Comparison of ENCODE assay signal across 11 cellular contexts in the genomic region with DNA sequence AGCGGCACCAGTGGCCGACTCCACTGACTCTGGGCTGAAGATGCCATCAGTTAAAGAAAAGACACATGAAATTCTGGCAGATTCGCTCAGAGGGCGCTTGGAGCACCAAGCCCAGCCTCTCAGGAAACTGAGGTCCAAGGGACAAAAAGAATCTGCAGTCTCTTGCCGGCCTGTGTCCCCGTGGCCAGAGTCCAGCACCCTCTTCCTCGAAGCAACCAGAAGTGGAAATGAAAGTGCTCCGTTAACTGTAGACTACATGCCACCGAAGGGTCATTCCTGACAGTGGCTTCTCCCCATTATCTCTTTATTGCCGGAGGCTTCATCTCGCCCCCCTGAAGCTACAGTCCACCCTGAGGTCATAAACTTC. TPM values are rescaled to one million over a fixed set of nuclear protein-coding genes. Genes with fewer than 3 reads are reported as not detected.
DNase-seq lines count a peak whose midpoint lies in the region; ATAC-seq and TF ChIP-seq lines count a peak whose summit lies in the region.
"Had no signal": no experiment of that assay in that cellular context is flagged by ENCODE, and none has a peak within 500 bp of the region (broad histone marks: within the 10 kb centered on the region; RNA-seq: fewer than 3 reads in every experiment).

No MANE protein-coding gene starts in this region.

- H3K27ac Mint-ChIP-seq in T-helper 17 cell = no peak overlapping the region
- H3K27ac Mint-ChIP-seq: CD4-positive, alpha-beta T cell had no signal

- peak overlapping the region; percentile 87 for H3K9ac ChIP-seq in BLaER1
- H3K9ac ChIP-seq in trophoblast cell (ENCODE audit: low read length) = no peak overlapping the region

- no peak overlapping the region for H4K8ac ChIP-seq in trophoblast cell (ENCODE audit: low read depth, low read length)

- H3K36me3 ChIP-seq in BLaER1 (peaks cover 9% of the 10 kb centered on the region), trophoblast cell (ENCODE audit: control insufficient read depth in 1 of 2, insufficient read depth in 2 of 2, low read length in 2 of 2) (no peaks in the 10 kb centered on the region), WERI-Rb-1 (no peaks in the 10 kb centered on the region)

- no peak overlapping the region for H2AK5ac ChIP-seq in trophoblast cell (ENCODE audit: low read length)

- H3K9me3 ChIP-seq in BLaER1 (peaks cover 7% of the 10 kb centered on the region), T-helper 17 cell (ENCODE audit: control insufficient read depth, low read length, poor library complexity, severe bottlenecking) (no peaks in the 10 kb centered on the region), right cardiac atrium (ENCODE audit: control insufficient read depth, low read length) (no peaks in the 10 kb centered on the region), trophoblast cell (ENCODE audit: insufficient read depth, low read depth, low read length) (no peaks in the 10 kb centered on the region), WERI-Rb-1 (ENCODE audit: severe bottlenecking) (peaks cover 6% of the 10 kb centered on the region)

- H2AFZ ChIP-seq in trophoblast cell (ENCODE audit: insufficient read depth, low read length, poor library complexity) = no peak overlapping the region

- H3K79me2 ChIP-seq in trophoblast cell (ENCODE audit: control insufficient read depth, insufficient read depth, low read length, poor library complexity) = peaks cover 3% of the 10 kb centered on the region

- H4K91ac ChIP-seq in trophoblast cell (ENCODE audit: low read depth, low read length) = no peak overlapping the region

- WGBS in right cardiac atrium = 26% methylated on average over 11 of the region's 11 CpGs
- no CpG with 5 or more reads among the region's 11 CpGs for WGBS in trophoblast cell (ENCODE audit: extremely low coverage, insufficient coverage, insufficient read length)

- H3K4me1 Mint-ChIP-seq in T-helper 17 cell = no peaks in the 10 kb centered on the region

- H3K23ac ChIP-seq in trophoblast cell (ENCODE audit: low read length) = no peak overlapping the region

- H4K20me1 ChIP-seq in BLaER1 = peaks cover 26% of the 10 kb centered on the region

- peak overlapping the region; percentile 93 for H3K27ac ChIP-seq in BLaER1
- H3K27ac ChIP-seq in right cardiac atrium (ENCODE audit: low read length) = peak overlapping the region; percentile 4
- H3K27ac ChIP-seq in trophoblast cell (ENCODE audit: low read depth, low read length) = no peak overlapping the region
- H3K27ac ChIP-seq in WERI-Rb-1 = no peak overlapping the region

- peak overlapping the region; percentile 79 for H3K4me3 Mint-ChIP-seq in T-helper 17 cell
- H3K4me3 Mint-ChIP-seq: CD4-positive, alpha-beta T cell had no signal

- H3K36me3 Mint-ChIP-seq in T-helper 17 cell (ENCODE audit: low read depth) = no peaks in the 10 kb centered on the region

- H3K27me3 Mint-ChIP-seq in T-helper 17 cell = peaks cover 63% of the 10 kb centered on the region

- H3K18ac ChIP-seq in trophoblast cell (ENCODE audit: low read length) = no peak overlapping the region

- no peak overlapping the region for H3K4ac ChIP-seq in trophoblast cell (ENCODE audit: low read depth, low read length)

- H3K4me1 ChIP-seq in BLaER1 (peaks cover 46% of the 10 kb centered on the region), right cardiac atrium (ENCODE audit: control insufficient read depth, insufficient read depth, low read length) (no peaks in the 10 kb centered on the region), trophoblast cell (ENCODE audit: control insufficient read depth in 1 of 2, insufficient read depth in 2 of 2, low read length in 2 of 2) (peaks cover 12% of the 10 kb centered on the region in 2 experiments)

- no peak overlapping the region for H2BK5ac ChIP-seq in trophoblast cell (ENCODE audit: low read depth, low read length, poor library complexity)

- H3K14ac ChIP-seq in trophoblast cell (ENCODE audit: low read length) = no peak overlapping the region

- no peak overlapping the region for H4K12ac ChIP-seq in trophoblast cell (ENCODE audit: low read depth, low read length)

- no peaks in the 10 kb centered on the region for H3K27me3 ChIP-seq in BLaER1
- no peaks in the 10 kb centered on the region for H3K27me3 ChIP-seq in right cardiac atrium (ENCODE audit: control insufficient read depth, insufficient read depth)
- peaks cover 11% of the 10 kb centered on the region for H3K27me3 ChIP-seq in trophoblast cell (ENCODE audit: insufficient read depth, low read length)
- peaks cover 20% of the 10 kb centered on the region for H3K27me3 ChIP-seq in WERI-Rb-1 (ENCODE audit: insufficient read depth, low read depth, severe bottlenecking)

- DNase-seq in T-helper 17 cell (no peak), right cardiac atrium (peak in 2 of 3 donors; percentile 67 to 69), trophoblast cell (no peak), HUDEP-2 (lab: John Stamatoyannopoulos, UW; ENCODE audit: unreplicated experiment in 76 of 76) (no peak), occipital lobe (lab: John Stamatoyannopoulos, UW) (no peak), WERI-Rb-1 (no peak)
- DNase-seq in stimulated activated CD4-positive, alpha-beta T cell treated with anti-CD3 and anti-CD28 coated beads, Interleukin-4, amount 100 ng/mL, for 4 hours = no peak
- DNase-seq: CD4-positive, alpha-beta T cell; effector CD8-positive, alpha-beta T cell; SHP77 treated with DMSO at 0.1 percent for 48 hours had no signal

- H3K4me2 ChIP-seq in BLaER1 = peak overlapping the region; percentile 97
- peak overlapping the region; percentile 94 for H3K4me2 ChIP-seq in trophoblast cell (ENCODE audit: low read length)

- no peak for ATAC-seq in T-helper 17 cell
- no peak for ATAC-seq in right cardiac atrium

- no peak overlapping the region for H2BK12ac ChIP-seq in trophoblast cell (ENCODE audit: low read length)

- H3K4me3 ChIP-seq in BLaER1 (peak overlapping the region; percentile 82), right cardiac atrium (ENCODE audit: low read length) (no peak overlapping the region), trophoblast cell (ENCODE audit: low read depth, low read length) (no peak overlapping the region), WERI-Rb-1 (ENCODE audit: low read depth, low read length) (no peak overlapping the region)

- H3K79me1 ChIP-seq in trophoblast cell (ENCODE audit: low read length) = peaks cover 9% of the 10 kb centered on the region

- H2BK120ac ChIP-seq in trophoblast cell (ENCODE audit: insufficient read depth, low read length, poor library complexity) = no peak overlapping the region

- TF ChIP-seq CTCF in WERI-Rb-1 (IDR thresholded peaks at IDR 0.05; ENCODE audit: low read depth, low read length) = no peak

- intact Hi-C loops in right cardiac atrium (cut with DNase I) = no loop called here

RNA-seq across cellular contexts. Expression of gene CHST15, which starts 1.0 kb away (rescaled TPM):
- total RNA-seq in T-helper 17 cell (1 to 10 TPM in 1 of 2 donors, under 1 TPM in 1; 0.26 to 3.3 TPM), right cardiac atrium (10 to 100 TPM in 1 of 4 donors, 1 to 10 TPM in 3; 5.0 to 11.9 (median 8.7) TPM), occipital lobe (58.6 TPM)
- polyA plus RNA-seq in right cardiac atrium = 2.2 TPM
- polyA plus RNA-seq in trophoblast cell (2013) = 2.6 TPM in 2 replicates

Comparison
In these comparisons a context has a peak if more than half of its experiments do, and no peak if none do; other contexts are left out.
1. H3K27ac ChIP-seq: peak in BLaER1 (single experiment) and right cardiac atrium (single experiment); none in trophoblast cell (single experiment) and WERI-Rb-1 (single experiment).
2. DNase-seq: peak in right cardiac atrium (2 of 3); none in T-helper 17 cell (0 of 3), trophoblast cell (0 of 2), HUDEP-2 (0 of 76), stimulated activated CD4-positive, alpha-beta T cell treated with anti-CD3 and anti-CD28 coated beads, Interleukin-4, amount 100 ng/mL, for 4 hours (0 of 2), occipital lobe (single experiment) and WERI-Rb-1 (single experiment).